Comparison of ENCODE assay signal across 15 cellular contexts in the genomic region with DNA sequence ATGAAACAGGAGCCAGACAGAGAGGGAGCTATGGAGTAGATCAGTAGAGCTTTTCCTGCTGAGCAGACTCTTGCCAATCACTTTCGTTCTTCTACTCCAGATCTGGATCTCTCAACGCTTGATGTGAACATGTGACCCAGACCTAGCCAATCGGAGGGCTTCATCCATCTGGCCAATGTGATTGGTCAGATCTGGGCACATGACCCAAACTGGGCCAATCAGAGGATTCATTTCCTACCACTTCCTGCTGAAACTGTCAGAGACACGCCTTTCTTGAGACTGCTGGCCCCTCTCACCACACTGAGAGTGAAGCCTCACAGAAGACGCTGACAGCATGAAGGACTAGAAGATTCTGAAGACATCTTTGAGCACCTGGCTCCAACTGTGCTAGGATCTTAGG. TPM values are rescaled to one million over a fixed set of nuclear protein-coding genes. Genes with fewer than 3 reads are reported as not detected.
DNase-seq lines count a peak whose midpoint lies in the region; ATAC-seq and TF ChIP-seq lines count a peak whose summit lies in the region.
"Had no signal": no experiment of that assay in that cellular context is flagged by ENCODE, and none has a peak within 500 bp of the region (broad histone marks: within the 10 kb centered on the region; RNA-seq: fewer than 3 reads in every experiment).

No MANE protein-coding gene starts in this region.

- POLR2A ChIA-PET in WTC11 (lab: Charles Lee), result no interaction called here

- H3K4me1 ChIP-seq in DND-41 (ENCODE audit: insufficient read depth, low read length), result no peaks in the 10 kb centered on the region

- H3K4me3 ChIP-seq in DND-41 (ENCODE audit: low read depth in 1 of 2, low read length in 2 of 2), result no peak overlapping the region
- H3K4me3 ChIP-seq: stomach had no signal

- H3K36me3 Mint-ChIP-seq in WTC11, result peaks cover 5% of the 10 kb centered on the region
- H3K36me3 Mint-ChIP-seq: activated CD8-positive, alpha-beta memory T cell treated with anti-CD3 and anti-CD28 coated beads, Interleukin-2, amount 10 ng/mL, durations not matched to agents 7 days and 5 days; activated naive CD8-positive, alpha-beta T cell; CD4-positive, alpha-beta memory T cell had no signal

- no peaks in the 10 kb centered on the region for H3K79me2 ChIP-seq in DND-41 (ENCODE audit: insufficient read depth, low read length)

- TF ChIP-seq CTCF in DND-41 (IDR thresholded peaks at IDR 0.05; ENCODE audit: borderline replicate concordance, extremely low read depth, low read length, poor library complexity, severe bottlenecking) (no peak), WTC11 (IDR thresholded peaks at IDR 0.05) (no peak)

- no peaks in the 10 kb centered on the region for H3K4me1 Mint-ChIP-seq in WTC11

- no peaks in the 10 kb centered on the region for H3K36me3 ChIP-seq in DND-41 (ENCODE audit: insufficient read depth, low read length)
- H3K36me3 ChIP-seq: stomach had no signal

- H3K9me3 ChIP-seq in DND-41 (ENCODE audit: insufficient read depth, low read length, severe bottlenecking), result no peaks in the 10 kb centered on the region
- H3K9me3 ChIP-seq: stomach had no signal

- H3K27ac Mint-ChIP-seq in WTC11, result no peak overlapping the region
- H3K27ac Mint-ChIP-seq: activated CD8-positive, alpha-beta memory T cell treated with anti-CD3 and anti-CD28 coated beads, Interleukin-2, amount 10 ng/mL, durations not matched to agents 7 days and 5 days; activated naive CD8-positive, alpha-beta T cell; CD4-positive, alpha-beta memory T cell had no signal

- no peak overlapping the region for H3K9ac ChIP-seq in DND-41 (ENCODE audit: low read depth, low read length)

- H4K20me1 ChIP-seq in DND-41 (ENCODE audit: insufficient read depth, low read length), result no peaks in the 10 kb centered on the region

- no peak overlapping the region for H3K4me3 Mint-ChIP-seq in WTC11
- H3K4me3 Mint-ChIP-seq: activated CD8-positive, alpha-beta memory T cell treated with anti-CD3 and anti-CD28 coated beads, Interleukin-2, amount 10 ng/mL, durations not matched to agents 7 days and 5 days; activated naive CD8-positive, alpha-beta T cell; CD4-positive, alpha-beta memory T cell had no signal

- H2AFZ ChIP-seq in DND-41 (ENCODE audit: low read depth, low read length), result no peak overlapping the region

- ATAC-seq in DND-41 (ENCODE audit: insufficient read depth, low read depth) (peak; percentile 55; the same call in 1 of the 3 replicates), WTC11 (peak; percentile 59)
- ATAC-seq: activated CD8-positive, alpha-beta memory T cell treated with anti-CD3 and anti-CD28 coated beads, Interleukin-2, amount 10 ng/mL, durations not matched to agents 7 days and 5 days had no signal

- DNase-seq in DMS 273 (lab: John Stamatoyannopoulos, UW; ENCODE audit: unreplicated experiment), result peak; percentile 33
- DNase-seq in DMS 273 treated with DMSO at 0.1 percent for 48 hours (lab: John Stamatoyannopoulos, UW), result no peak
- peak; percentile 33 for DNase-seq in DND-41
- DNase-seq in NAMALWA (ENCODE audit: low spot score), result peak; percentile 98
- no peak for DNase-seq in WTC11 (ENCODE audit: low spot score)
- DNase-seq in NCI-H1048 (lab: John Stamatoyannopoulos, UW), result no peak
- no peak for DNase-seq in NCI-H774 (lab: John Stamatoyannopoulos, UW)
- no peak for DNase-seq in kidney glomerular epithelial cell (lab: John Stamatoyannopoulos, UW)
- DNase-seq: activated CD8-positive, alpha-beta memory T cell treated with anti-CD3 and anti-CD28 coated beads, Interleukin-2, amount 10 ng/mL, durations not matched to agents 7 days and 5 days; CD4-positive, alpha-beta memory T cell; midbrain; NCI-H1105; stomach had no signal

- no peak overlapping the region for H3K27ac ChIP-seq in DND-41 (ENCODE audit: low read length)
- H3K27ac ChIP-seq: 22Rv1, stomach had no signal

- CTCF ChIA-PET in WTC11 (lab: Charles Lee), result interaction anchor here (2.1 kb wide), 1 partner anchor 17 kb away, joined by 10 read pairs; no protein-coding TSS in a partner anchor

- no peak overlapping the region for H3K4me2 ChIP-seq in DND-41 (ENCODE audit: insufficient read depth, low read length)

- peaks cover 10% of the 10 kb centered on the region for H3K9me3 Mint-ChIP-seq in WTC11
- H3K9me3 Mint-ChIP-seq: CD4-positive, alpha-beta memory T cell had no signal

- H3K27me3 Mint-ChIP-seq in WTC11 (ENCODE audit: low read depth), result no peaks in the 10 kb centered on the region
- H3K27me3 Mint-ChIP-seq: activated CD8-positive, alpha-beta memory T cell treated with anti-CD3 and anti-CD28 coated beads, Interleukin-2, amount 10 ng/mL, durations not matched to agents 7 days and 5 days; activated naive CD8-positive, alpha-beta T cell; CD4-positive, alpha-beta memory T cell had no signal

- H3K27me3 ChIP-seq in DND-41 (ENCODE audit: insufficient read depth, low read length, poor library complexity), result no peaks in the 10 kb centered on the region
- H3K27me3 ChIP-seq: stomach had no signal

TF ChIP-seq in WTC11, 78 proteins besides CTCF, POLR2A, EP300 and RAD21:
- TF ChIP-seq, protein P1, sequence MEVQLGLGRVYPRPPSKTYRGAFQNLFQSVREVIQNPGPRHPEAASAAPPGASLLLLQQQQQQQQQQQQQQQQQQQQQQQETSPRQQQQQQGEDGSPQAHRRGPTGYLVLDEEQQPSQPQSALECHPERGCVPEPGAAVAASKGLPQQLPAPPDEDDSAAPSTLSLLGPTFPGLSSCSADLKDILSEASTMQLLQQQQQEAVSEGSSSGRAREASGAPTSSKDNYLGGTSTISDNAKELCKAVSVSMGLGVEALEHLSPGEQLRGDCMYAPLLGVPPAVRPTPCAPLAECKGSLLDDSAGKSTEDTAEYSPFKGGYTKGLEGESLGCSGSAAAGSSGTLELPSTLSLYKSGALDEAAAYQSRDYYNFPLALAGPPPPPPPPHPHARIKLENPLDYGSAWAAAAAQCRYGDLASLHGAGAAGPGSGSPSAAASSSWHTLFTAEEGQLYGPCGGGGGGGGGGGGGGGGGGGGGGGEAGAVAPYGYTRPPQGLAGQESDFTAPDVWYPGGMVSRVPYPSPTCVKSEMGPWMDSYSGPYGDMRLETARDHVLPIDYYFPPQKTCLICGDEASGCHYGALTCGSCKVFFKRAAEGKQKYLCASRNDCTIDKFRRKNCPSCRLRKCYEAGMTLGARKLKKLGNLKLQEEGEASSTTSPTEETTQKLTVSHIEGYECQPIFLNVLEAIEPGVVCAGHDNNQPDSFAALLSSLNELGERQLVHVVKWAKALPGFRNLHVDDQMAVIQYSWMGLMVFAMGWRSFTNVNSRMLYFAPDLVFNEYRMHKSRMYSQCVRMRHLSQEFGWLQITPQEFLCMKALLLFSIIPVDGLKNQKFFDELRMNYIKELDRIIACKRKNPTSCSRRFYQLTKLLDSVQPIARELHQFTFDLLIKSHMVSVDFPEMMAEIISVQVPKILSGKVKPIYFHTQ (CRISPR knock-in tag; IDR thresholded peaks at IDR 0.05), result no peak
- TF ChIP-seq, protein P2, sequence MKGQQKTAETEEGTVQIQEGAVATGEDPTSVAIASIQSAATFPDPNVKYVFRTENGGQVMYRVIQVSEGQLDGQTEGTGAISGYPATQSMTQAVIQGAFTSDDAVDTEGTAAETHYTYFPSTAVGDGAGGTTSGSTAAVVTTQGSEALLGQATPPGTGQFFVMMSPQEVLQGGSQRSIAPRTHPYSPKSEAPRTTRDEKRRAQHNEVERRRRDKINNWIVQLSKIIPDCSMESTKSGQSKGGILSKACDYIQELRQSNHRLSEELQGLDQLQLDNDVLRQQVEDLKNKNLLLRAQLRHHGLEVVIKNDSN (CRISPR knock-in tag; IDR thresholded peaks at IDR 0.05), result peak; percentile 87
- TF ChIP-seq, protein P3, sequence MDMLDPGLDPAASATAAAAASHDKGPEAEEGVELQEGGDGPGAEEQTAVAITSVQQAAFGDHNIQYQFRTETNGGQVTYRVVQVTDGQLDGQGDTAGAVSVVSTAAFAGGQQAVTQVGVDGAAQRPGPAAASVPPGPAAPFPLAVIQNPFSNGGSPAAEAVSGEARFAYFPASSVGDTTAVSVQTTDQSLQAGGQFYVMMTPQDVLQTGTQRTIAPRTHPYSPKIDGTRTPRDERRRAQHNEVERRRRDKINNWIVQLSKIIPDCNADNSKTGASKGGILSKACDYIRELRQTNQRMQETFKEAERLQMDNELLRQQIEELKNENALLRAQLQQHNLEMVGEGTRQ (CRISPR knock-in tag; IDR thresholded peaks at IDR 0.05), result peak; percentile 91
- peak; percentile 55; the same call in 1 of the 2 replicates for TF ChIP-seq NFYB (CRISPR knock-in tag; conservative IDR thresholded peaks at IDR 0.05; ENCODE audit: low read depth)

RNA-seq across cellular contexts. Expression of a gene that starts 44.2 kb away (rescaled TPM):
- 114 to 149 TPM (median 127 TPM) in 3 replicates for total RNA-seq in WTC11 (2021)

Comparison
In these comparisons a context has a peak if more than half of its experiments do, and no peak if none do; other contexts are left out.
1. DNase-seq: peak in DMS 273 (single experiment), DND-41 (single experiment) and NAMALWA (single experiment); none in DMS 273 treated with DMSO at 0.1 percent for 48 hours (single experiment), WTC11 (single experiment), NCI-H1048 (single experiment), NCI-H774 (single experiment) and kidney glomerular epithelial cell (single experiment).